In the genomic region with DNA sequence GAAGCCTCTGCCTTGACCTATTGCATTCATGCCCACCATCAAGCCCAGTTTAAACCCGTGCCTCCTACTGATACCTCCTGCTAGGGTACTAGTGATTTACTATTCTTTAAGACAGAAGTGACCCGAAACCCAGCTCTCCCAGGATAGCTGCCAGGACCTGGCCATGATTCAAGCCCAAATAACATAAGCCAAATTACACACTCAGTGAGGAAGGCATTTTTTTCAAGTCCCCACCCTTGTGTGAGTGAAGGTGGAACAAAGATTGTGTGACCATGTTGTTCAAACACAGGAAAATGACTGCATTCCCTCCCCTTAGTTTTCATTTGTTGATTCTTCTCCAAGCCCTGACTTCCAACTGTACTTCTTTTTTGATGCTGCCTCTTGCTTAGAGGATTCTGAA, we compare ENCODE assay signal across 20 cellular contexts. TPM values are rescaled to one million over a fixed set of nuclear protein-coding genes. Genes with fewer than 3 reads are reported as not detected.
DNase-seq lines count a peak whose midpoint lies in the region; ATAC-seq and TF ChIP-seq lines count a peak whose summit lies in the region.
"Had no signal": no experiment of that assay in that cellular context is flagged by ENCODE, and none has a peak within 500 bp of the region (broad histone marks: within the 10 kb centered on the region; RNA-seq: fewer than 3 reads in every experiment).

No MANE protein-coding gene starts in this region.

- dilution Hi-C loops in mammary epithelial cell (cut with HindIII; ENCODE audit: low sequenced_read_pairs): no loop called here

- no TSS peak for BruUV-seq in mammary epithelial cell (replicated peaks; lab: Mats Ljungman, UMichigan)

- no peak for TF ChIP-seq CTCF in Loucy (conservative IDR thresholded peaks at IDR 0.05; ENCODE audit: low read length)
- TF ChIP-seq CTCF in mammary epithelial cell (conservative IDR thresholded peaks at IDR 0.05 in 1 of 2, IDR thresholded peaks at IDR 0.05 in 1 of 2; ENCODE audit: extremely low read depth in 1 of 2, insufficient read depth in 1 of 2, low read depth in 1 of 2, low read length in 2 of 2): no peak
- TF ChIP-seq CTCF in lower lobe of right lung (IDR thresholded peaks at IDR 0.05): no peak
- TF ChIP-seq CTCF in thyroid gland (IDR thresholded peaks at IDR 0.05): no peak
- no peak for TF ChIP-seq CTCF in esophagus squamous epithelium (IDR thresholded peaks at IDR 0.05)

- no peaks in the 10 kb centered on the region for H3K9me2 ChIP-seq in Loucy (replicated peaks; ENCODE audit: low read depth, low read length)

- H3K27ac ChIP-seq in mammary epithelial cell (ENCODE audit: insufficient read depth, low read depth, low read length) (no peak overlapping the region), lower lobe of right lung (peak overlapping the region; percentile 15), thyroid gland (peak overlapping the region in 1 of 3 donors; percentile 50), esophagus squamous epithelium (peak overlapping the region in 2 of 4 donors; percentile 36 to 50)
- H3K27ac ChIP-seq: gastroesophageal sphincter, SJSA1 had no signal

- DNase-seq in mammary epithelial cell (peak; percentile 27), lower lobe of right lung (no peak), thyroid gland (peak; percentile 56 to 62), globus pallidus (ENCODE audit: low spot score) (no peak), esophagus squamous epithelium (lab: John Stamatoyannopoulos, UW) (no peak)
- DNase-seq: activated CD4-positive, alpha-beta T cell treated with anti-CD3 and anti-CD28 coated beads for 4 hours; aorta; CD8-positive, alpha-beta memory T cell; effector CD4-positive, alpha-beta T cell; kidney glomerular epithelial cell; mesenchymal stem cell; natural killer cell; NCI-H1105 treated with DMSO at 0.1 percent for 48 hours; NCI-H2029 treated with DMSO at 0.1 percent for 48 hours; stimulated activated CD4-positive, alpha-beta T cell treated with anti-CD3 and anti-CD28 coated beads, Interleukin-2, amount 100 ng/mL, for 24 hours had no signal

- H3K9ac ChIP-seq in Loucy (ENCODE audit: low read depth, low read length, poor library complexity, severe bottlenecking): no peak overlapping the region
- no peak overlapping the region for H3K9ac ChIP-seq in mammary epithelial cell (ENCODE audit: insufficient read depth, low read length)

- no peaks in the 10 kb centered on the region for H3F3A ChIP-seq in Loucy (ENCODE audit: low read depth)

- H3K27me3 ChIP-seq in Loucy (ENCODE audit: insufficient read depth, low read length, poor library complexity, severe bottlenecking) (peaks cover 4% of the 10 kb centered on the region), mammary epithelial cell (ENCODE audit: insufficient read depth, low read length) (no peaks in the 10 kb centered on the region), lower lobe of right lung (ENCODE audit: low read depth) (no peaks in the 10 kb centered on the region), thyroid gland (no peaks in the 10 kb centered on the region), esophagus squamous epithelium (no peaks in the 10 kb centered on the region)
- H3K27me3 ChIP-seq: gastroesophageal sphincter had no signal

- H3K9me3 ChIP-seq in Loucy (ENCODE audit: insufficient read depth, low read depth, low read length) (no peaks in the 10 kb centered on the region), mammary epithelial cell (replicated peaks; ENCODE audit: insufficient read depth, low read length) (no peaks in the 10 kb centered on the region), lower lobe of right lung (no peaks in the 10 kb centered on the region), thyroid gland (no peaks in the 10 kb centered on the region), esophagus squamous epithelium (no peaks in the 10 kb centered on the region)
- H3K9me3 ChIP-seq: gastroesophageal sphincter, SJSA1 had no signal

- H4K20me1 ChIP-seq in Loucy (ENCODE audit: insufficient read depth, low read length, poor library complexity, severe bottlenecking) (no peaks in the 10 kb centered on the region), mammary epithelial cell (ENCODE audit: insufficient read depth, low read length) (no peaks in the 10 kb centered on the region)

- H3K79me2 ChIP-seq in Loucy (ENCODE audit: insufficient read depth, low read length) (peaks cover 10% of the 10 kb centered on the region), mammary epithelial cell (ENCODE audit: insufficient read depth, low read length) (peaks cover 13% of the 10 kb centered on the region)

- H2AFZ ChIP-seq in Loucy (ENCODE audit: low read length) (peak overlapping the region; percentile 56; the same call in 1 of the 2 replicates), mammary epithelial cell (ENCODE audit: low read depth, low read length) (peak overlapping the region; percentile 81)

- in situ Hi-C loops in mammary epithelial cell (cut with MboI; ENCODE audit: low sequenced_read_pairs in 2 of 2): no loop called here

- TF ChIP-seq POLR2A in thyroid gland (IDR thresholded peaks at IDR 0.05) (no peak), esophagus squamous epithelium (IDR thresholded peaks at IDR 0.05) (no peak)

- 57% methylated on average over 2 of the region's 2 CpGs for WGBS in mammary epithelial cell (ENCODE audit: low coverage, missing lambda C conversion rate)
- WGBS in thyroid gland, 2 donors: 30 to 37% methylated on average over 2 of the region's 2 CpGs
- WGBS in esophagus squamous epithelium, 2 donors: 17 to 56% methylated on average over 2 of the region's 2 CpGs

- H3K4me3 ChIP-seq in Loucy (ENCODE audit: low read length, poor library complexity, severe bottlenecking) (no peak overlapping the region), mammary epithelial cell (replicated peaks in 1 of 3; ENCODE audit: insufficient read depth in 1 of 3, low read depth in 2 of 3, low read length in 3 of 3) (no peak overlapping the region), lower lobe of right lung (no peak overlapping the region), thyroid gland (replicated peaks in 1 of 3) (no peak overlapping the region), esophagus squamous epithelium (no peak overlapping the region)
- H3K4me3 ChIP-seq: gastroesophageal sphincter, GM12878, SJSA1 had no signal

- H3K4me1 ChIP-seq in Loucy (ENCODE audit: insufficient read depth, low read length, poor library complexity, severe bottlenecking): peaks cover 9% of the 10 kb centered on the region
- H3K4me1 ChIP-seq in mammary epithelial cell (ENCODE audit: insufficient read depth, low read length): peaks cover 10% of the 10 kb centered on the region
- peaks cover 7% of the 10 kb centered on the region for H3K4me1 ChIP-seq in lower lobe of right lung
- peaks cover 14 to 16% of the 10 kb centered on the region in 2 donors for H3K4me1 ChIP-seq in thyroid gland
- peaks cover 4 to 25% (median 8%) of the 10 kb centered on the region in 3 donors for H3K4me1 ChIP-seq in esophagus squamous epithelium

- H3K36me3 ChIP-seq in Loucy (ENCODE audit: insufficient read depth, low read length) (no peaks in the 10 kb centered on the region), mammary epithelial cell (ENCODE audit: insufficient read depth, low read length) (no peaks in the 10 kb centered on the region), lower lobe of right lung (no peaks in the 10 kb centered on the region), thyroid gland (no peaks in the 10 kb centered on the region), esophagus squamous epithelium (no peaks in the 10 kb centered on the region)
- H3K36me3 ChIP-seq: gastroesophageal sphincter had no signal

- H3K4me2 ChIP-seq in Loucy (ENCODE audit: low read depth, low read length, poor library complexity, severe bottlenecking): no peak overlapping the region
- H3K4me2 ChIP-seq in mammary epithelial cell (ENCODE audit: insufficient read depth, low read depth, low read length): no peak overlapping the region

- CTCF ChIA-PET in mammary epithelial cell (lab: Charles Lee; ENCODE audit: low non-redundant PET): no interaction called here

- ATAC-seq in lower lobe of right lung: peak; percentile 7 to 26
- no peak for ATAC-seq in GM18517 (IDR thresholded peaks at IDR 0.05; ENCODE audit: unreplicated experiment)
- ATAC-seq: gastroesophageal sphincter, GM12878, natural killer cell had no signal

- intact Hi-C loops in mammary epithelial cell (cut with micrococcal nuclease) (no loop called here), lower lobe of right lung (cut with DNase I) (no loop called here), thyroid gland (cut with DNase I) (no loop called here), esophagus squamous epithelium (cut with DNase I) (no loop called here)

RNA-seq across cellular contexts. Expression of gene KAT14, which starts 3.7 kb away (rescaled TPM):
- 10 to 100 TPM; 18.5 to 20.2 TPM for total RNA-seq in mammary epithelial cell
- polyA plus RNA-seq in mammary epithelial cell: 11.2 TPM
- polyA minus RNA-seq in mammary epithelial cell: 19.9 TPM
- total RNA-seq in lower lobe of right lung: 13.5 TPM
- total RNA-seq in thyroid gland: 10 to 100 TPM; 17.9 to 19.7 (median 18.7) TPM
- 10 to 100 TPM in 2 of 4 donors, 1 to 10 TPM in 2; 6.5 to 11.8 (median 9.8) TPM for total RNA-seq in esophagus squamous epithelium

RNA-seq across cellular contexts. Expression of gene PET117, which starts 3.7 kb away (rescaled TPM):
- total RNA-seq in mammary epithelial cell: 10 to 100 TPM; 10.8 to 13.2 TPM
- 9.5 TPM for polyA plus RNA-seq in mammary epithelial cell
- polyA minus RNA-seq in mammary epithelial cell: not detected
- 10.6 TPM for total RNA-seq in lower lobe of right lung
- total RNA-seq in thyroid gland: 10 to 100 TPM in 3 of 4 donors, 1 to 10 TPM in 1; 9.8 to 21.1 (median 19.7) TPM
- total RNA-seq in esophagus squamous epithelium: 10 to 100 TPM in 2 of 4 donors, 1 to 10 TPM in 2; 2.8 to 17.0 (median 7.7) TPM

Comparison
In these comparisons a context has a peak if more than half of its experiments do, and no peak if none do; other contexts are left out.
1. DNase-seq: peak in mammary epithelial cell (single experiment) and thyroid gland (2 of 2); none in lower lobe of right lung (single experiment), globus pallidus (single experiment) and esophagus squamous epithelium (single experiment).